In genomic region chr12:51056242-51056641, GRCh38 we compare ENCODE assay signal across 13 cellular contexts. TPM values are rescaled to one million over a fixed set of nuclear protein-coding genes. Genes with fewer than 3 reads are reported as not detected.
DNase-seq lines count a peak whose midpoint lies in the region; ATAC-seq and TF ChIP-seq lines count a peak whose summit lies in the region.
"Had no signal": no experiment of that assay in that cellular context is flagged by ENCODE, and none has a peak within 500 bp of the region (broad histone marks: within the 10 kb centered on the region; RNA-seq: fewer than 3 reads in every experiment).

No MANE protein-coding gene starts in this region.

- H3K4me1 Mint-ChIP-seq in activated CD4-positive, alpha-beta T cell treated with anti-CD3 and anti-CD28 coated beads, Interleukin-2, amount 10 ng/mL, durations not matched to agents 7 days and 5 days = peaks cover 8% of the 10 kb centered on the region
- H3K4me1 Mint-ChIP-seq: brain, endodermal cell had no signal

- H3K4me3 Mint-ChIP-seq in activated CD4-positive, alpha-beta T cell treated with anti-CD3 and anti-CD28 coated beads, Interleukin-2, amount 10 ng/mL, durations not matched to agents 7 days and 5 days = no peak overlapping the region
- H3K4me3 Mint-ChIP-seq: brain, endodermal cell had no signal

- WGBS in psoas muscle, 3 donors = 61 to 87% (median 68%) methylated on average over 5 of the region's 5 CpGs

- H3K4me1 ChIP-seq in psoas muscle = no peaks in the 10 kb centered on the region
- H3K4me1 ChIP-seq: tibial nerve had no signal

- H3K27me3 Mint-ChIP-seq in activated CD4-positive, alpha-beta T cell treated with anti-CD3 and anti-CD28 coated beads, Interleukin-2, amount 10 ng/mL, durations not matched to agents 7 days and 5 days = no peaks in the 10 kb centered on the region
- H3K27me3 Mint-ChIP-seq: brain had no signal

- peak overlapping the region; percentile 25 for H3K27ac Mint-ChIP-seq in activated CD4-positive, alpha-beta T cell treated with anti-CD3 and anti-CD28 coated beads, Interleukin-2, amount 10 ng/mL, durations not matched to agents 7 days and 5 days
- H3K27ac Mint-ChIP-seq: brain, endodermal cell had no signal

- no peak for TF ChIP-seq CTCF in psoas muscle (IDR thresholded peaks at IDR 0.05)

- no peaks in the 10 kb centered on the region for H3K9me3 ChIP-seq in psoas muscle
- H3K9me3 ChIP-seq: tibial nerve had no signal

- H3K27me3 ChIP-seq in psoas muscle (ENCODE audit: insufficient read depth in 3 of 3, low read length in 2 of 3) = no peaks in the 10 kb centered on the region
- H3K27me3 ChIP-seq: tibial nerve had no signal

- POLR2A ChIA-PET in activated CD4-positive, alpha-beta T cell treated with anti-CD3 and anti-CD28 coated beads, Interleukin-2, amount 10 ng/mL, durations not matched to agents 7 days and 5 days (lab: Charles Lee) = no interaction called here

- no peak overlapping the region for H3K4me3 ChIP-seq in psoas muscle
- H3K4me3 ChIP-seq: tibial nerve had no signal

- CTCF ChIA-PET in activated CD4-positive, alpha-beta T cell treated with anti-CD3 and anti-CD28 coated beads, Interleukin-2, amount 10 ng/mL, durations not matched to agents 7 days and 5 days (lab: Charles Lee) = interaction anchor here (1.3 kb wide), 1 partner anchor 18 kb away, joined by 4 read pairs; no protein-coding TSS in a partner anchor

- no peaks in the 10 kb centered on the region for H3K9me3 Mint-ChIP-seq in activated CD4-positive, alpha-beta T cell treated with anti-CD3 and anti-CD28 coated beads, Interleukin-2, amount 10 ng/mL, durations not matched to agents 7 days and 5 days
- H3K9me3 Mint-ChIP-seq: brain, endodermal cell had no signal

- no peak for DNase-seq in activated CD4-positive, alpha-beta T cell treated with anti-CD3 and anti-CD28 coated beads, Interleukin-2, amount 10 ng/mL, durations not matched to agents 7 days and 5 days
- no peak for DNase-seq in activated CD4-positive, alpha-beta T cell treated with anti-CD3 and anti-CD28 coated beads for 48 hours
- peak; percentile 80 for DNase-seq in NOMO-1 treated with DMSO at 0.1 percent for 48 hours (lab: John Stamatoyannopoulos, UW; ENCODE audit: unreplicated experiment)
- DNase-seq in epithelial cell of prostate (ENCODE audit: low read depth, low spot score) = peak; percentile 69
- DNase-seq in psoas muscle = peak; percentile 62 to 76
- DNase-seq in T1000 (lab: John Stamatoyannopoulos, UW) = no peak
- no peak for DNase-seq in mesenteric fat pad (ENCODE audit: low spot score)
- DNase-seq: endodermal cell, Kasumi-1, NCI-H2171 treated with DMSO at 0.1 percent for 48 hours had no signal

- H3K36me3 ChIP-seq in psoas muscle (ENCODE audit: insufficient read depth in 1 of 2, low read depth in 1 of 2) = peaks cover 23 to 100% of the 10 kb centered on the region in 2 donors

- intact Hi-C loops in psoas muscle (cut with DNase I) = no loop called here

- peaks cover 53% of the 10 kb centered on the region for H3K36me3 Mint-ChIP-seq in activated CD4-positive, alpha-beta T cell treated with anti-CD3 and anti-CD28 coated beads, Interleukin-2, amount 10 ng/mL, durations not matched to agents 7 days and 5 days (ENCODE audit: low read depth)

- peak overlapping the region; percentile 42 for H3K27ac ChIP-seq in epithelial cell of prostate
- H3K27ac ChIP-seq in psoas muscle = no peak overlapping the region
- H3K27ac ChIP-seq: tibial nerve had no signal

- ATAC-seq in psoas muscle (peak; percentile 51 to 84 (median 78)), GM21717 (IDR thresholded peaks at IDR 0.05; ENCODE audit: unreplicated experiment) (no peak)

RNA-seq across cellular contexts. Expression of gene LETMD1, which starts 8.1 kb away (rescaled TPM):
- total RNA-seq in activated CD4-positive, alpha-beta T cell treated with anti-CD3 and anti-CD28 coated beads, Interleukin-2, amount 10 ng/mL, durations not matched to agents 7 days and 5 days = 10 to 100 TPM; 66.3 to 68.6 TPM
- total RNA-seq in psoas muscle = 10 to 100 TPM; 22.2 to 29.5 (median 28.3) TPM
- 10 to 100 TPM; 17.4 to 41.5 (median 24.9) TPM for polyA plus RNA-seq in psoas muscle
- total RNA-seq in mesenteric fat pad = 49.1 TPM

RNA-seq across cellular contexts. Expression of gene CSRNP2, which starts 27.2 kb away (rescaled TPM):
- total RNA-seq in activated CD4-positive, alpha-beta T cell treated with anti-CD3 and anti-CD28 coated beads, Interleukin-2, amount 10 ng/mL, durations not matched to agents 7 days and 5 days = 10 to 100 TPM; 13.6 to 17.0 TPM
- 10 to 100 TPM; 17.8 to 26.6 (median 18.5) TPM for total RNA-seq in psoas muscle
- polyA plus RNA-seq in psoas muscle = 10 to 100 TPM in 2 of 3 donors, 1 to 10 TPM in 1; 9.2 to 50.5 (median 11.9) TPM
- total RNA-seq in mesenteric fat pad = 33.6 TPM

RNA-seq across cellular contexts. Expression of gene SLC11A2, which starts 30.1 kb away (rescaled TPM):
- total RNA-seq in activated CD4-positive, alpha-beta T cell treated with anti-CD3 and anti-CD28 coated beads, Interleukin-2, amount 10 ng/mL, durations not matched to agents 7 days and 5 days = 10 to 100 TPM; 36.0 to 37.4 TPM
- total RNA-seq in psoas muscle = 10 to 100 TPM; 15.7 to 55.3 (median 36.6) TPM
- polyA plus RNA-seq in psoas muscle = 10 to 100 TPM; 18.8 to 40.2 (median 26.1) TPM
- total RNA-seq in mesenteric fat pad = 72.0 TPM

Comparison
In these comparisons a context has a peak if more than half of its experiments do, and no peak if none do; other contexts are left out.
1. DNase-seq: peak in NOMO-1 treated with DMSO at 0.1 percent for 48 hours (single experiment), epithelial cell of prostate (single experiment) and psoas muscle (2 of 2); none in activated CD4-positive, alpha-beta T cell treated with anti-CD3 and anti-CD28 coated beads, Interleukin-2, amount 10 ng/mL, durations not matched to agents 7 days and 5 days (single experiment), activated CD4-positive, alpha-beta T cell treated with anti-CD3 and anti-CD28 coated beads for 48 hours (single experiment), T1000 (single experiment) and mesenteric fat pad (single experiment).